24 cellular contexts compared by ENCODE assay signal in the genomic region with DNA sequence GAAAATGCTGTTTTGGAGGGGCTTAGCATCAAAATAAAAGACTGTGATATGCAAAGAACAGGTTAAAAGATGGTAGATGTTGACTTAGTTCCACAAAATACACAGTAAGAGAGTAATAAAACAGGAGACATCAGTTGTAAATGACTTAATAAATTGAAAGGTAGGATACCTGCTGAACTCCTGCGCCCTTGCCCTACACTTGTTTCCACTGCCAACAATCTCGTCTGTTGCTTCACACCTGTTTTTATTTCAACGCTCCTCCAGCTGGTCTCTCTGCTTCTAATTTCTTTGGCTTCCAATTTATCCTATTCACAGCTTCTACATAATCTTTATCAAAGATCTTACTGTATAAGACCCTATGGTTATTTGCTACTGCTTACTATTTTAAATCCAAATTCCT.
DNase-seq lines count a peak whose midpoint lies in the region; ATAC-seq, FAIRE-seq and TF ChIP-seq lines count a peak whose summit lies in the region.
"Had no signal": no experiment of that assay in that cellular context is flagged by ENCODE, and none has a peak within 500 bp of the region (broad histone marks: within the 10 kb centered on the region; RNA-seq: fewer than 3 reads in every experiment).

No MANE protein-coding gene starts in this region.

- no peak overlapping the region for H3K4me3 Mint-ChIP-seq in MCF 10A (ENCODE audit: unreplicated experiment)
- H3K4me3 Mint-ChIP-seq: B cell; CD14-positive monocyte; CD4-positive, alpha-beta T cell; CD8-positive, alpha-beta memory T cell had no signal

- peaks cover 8% of the 10 kb centered on the region for H3K36me3 Mint-ChIP-seq in MCF 10A (ENCODE audit: insufficient read depth, unreplicated experiment)

- FAIRE-seq in small intestine (lab: Jason Lieb, UNC), result no peak
- FAIRE-seq: A204.1, D721Med, G401.6, GM12892, H1 had no signal

- H3K4me3 ChIP-seq in breast epithelium (no peak overlapping the region), small intestine (ENCODE audit: low read depth in 1 of 2, low read length in 2 of 2) (no peak overlapping the region)
- H3K4me3 ChIP-seq: BLaER1, GM23248 had no signal

- CTCF ChIA-PET in MCF 10A (lab: Yijun Ruan, JAX), result interaction anchor here (0.6 to 2.1 kb wide), 2 partner anchors 11 to 15 kb away, joined by 3 to 12 read pairs; no protein-coding TSS in a partner anchor

- H3K4me1 Mint-ChIP-seq in MCF 10A (ENCODE audit: insufficient read depth, unreplicated experiment), result peaks cover 29% of the 10 kb centered on the region
- H3K4me1 Mint-ChIP-seq: B cell; CD8-positive, alpha-beta memory T cell had no signal

- H3K27me3 ChIP-seq in breast epithelium (no peaks in the 10 kb centered on the region), small intestine (ENCODE audit: control insufficient read depth in 2 of 2, insufficient read depth in 2 of 2, low read length in 2 of 2) (no peaks in the 10 kb centered on the region)
- H3K27me3 ChIP-seq: BLaER1 had no signal

- H3K27ac ChIP-seq in breast epithelium (no peak overlapping the region), small intestine (ENCODE audit: low read depth in 1 of 2, low read length in 1 of 2) (no peak overlapping the region)
- H3K27ac ChIP-seq: 22Rv1, BLaER1, GM23248 had no signal

- H3K9me3 ChIP-seq in breast epithelium (peaks cover 0 to 4% of the 10 kb centered on the region in 2 donors), small intestine (ENCODE audit: control insufficient read depth, low read depth) (no peaks in the 10 kb centered on the region)

- H3K36me3 ChIP-seq in breast epithelium (no peaks in the 10 kb centered on the region), small intestine (ENCODE audit: control insufficient read depth in 2 of 2, insufficient read depth in 2 of 2, low read length in 2 of 2) (no peaks in the 10 kb centered on the region)

- no peak for TF ChIP-seq POLR2A in breast epithelium (IDR thresholded peaks at IDR 0.05)
- no peak for TF ChIP-seq POLR2A in erythroblast (IDR thresholded peaks at IDR 0.05; ENCODE audit: low read length)

- no peaks in the 10 kb centered on the region for H3K27me3 Mint-ChIP-seq in MCF 10A (ENCODE audit: insufficient read depth, unreplicated experiment)
- H3K27me3 Mint-ChIP-seq: B cell; CD4-positive, alpha-beta T cell; CD8-positive, alpha-beta memory T cell had no signal

- POLR2A ChIA-PET in MCF 10A (lab: Yijun Ruan, JAX), result interaction anchor here (3.4 kb wide), 1 partner anchor 16 kb away, joined by 23 read pairs; no protein-coding TSS in a partner anchor

- peak; percentile 29 for DNase-seq in DMS79 treated with DMSO at 0.1 percent for 48 hours (lab: John Stamatoyannopoulos, UW)
- no peak for DNase-seq in DMS79 (lab: John Stamatoyannopoulos, UW)
- DNase-seq in MCF 10A (ENCODE audit: unreplicated experiment), result no peak
- DNase-seq in breast epithelium (ENCODE audit: low spot score in 2 of 2), result no peak
- no peak for DNase-seq in left lobe of liver (ENCODE audit: low spot score)
- DNase-seq in small intestine, result peak; percentile 10
- no peak for DNase-seq in erythroblast (lab: John Stamatoyannopoulos, UW)
- DNase-seq: CD4-positive, alpha-beta T cell; CD8-positive, alpha-beta memory T cell; DMS 273 treated with DMSO at 0.1 percent for 48 hours; DND-41; GM23248; H7; HCEC 1CT had no signal

- TF ChIP-seq CTCF in MCF 10A (IDR thresholded peaks at IDR 0.05; ENCODE audit: unreplicated experiment) (no peak), breast epithelium (IDR thresholded peaks at IDR 0.05) (no peak)

- no TSS peak for BruUV-seq in MCF 10A (replicated peaks; lab: Mats Ljungman, UMichigan)

- peak; percentile 71 for ATAC-seq in left lobe of liver
- no peak for ATAC-seq in GM19452 (IDR thresholded peaks at IDR 0.05; ENCODE audit: unreplicated experiment)

- peak overlapping the region; percentile 32 for H3K27ac Mint-ChIP-seq in MCF 10A (ENCODE audit: low read depth, unreplicated experiment)
- H3K27ac Mint-ChIP-seq: B cell; CD14-positive monocyte; CD4-positive, alpha-beta T cell; CD8-positive, alpha-beta memory T cell had no signal

- peaks cover 7% of the 10 kb centered on the region for H3K9me3 Mint-ChIP-seq in MCF 10A (ENCODE audit: unreplicated experiment)
- H3K9me3 Mint-ChIP-seq: CD4-positive, alpha-beta T cell had no signal

- H3K4me1 ChIP-seq in breast epithelium (no peaks in the 10 kb centered on the region), small intestine (ENCODE audit: control insufficient read depth in 2 of 2, insufficient read depth in 1 of 2, low read depth in 1 of 2, low read length in 1 of 2) (no peaks in the 10 kb centered on the region)
- H3K4me1 ChIP-seq: BLaER1 had no signal

- intact Hi-C loops in MCF 10A (cut with micrococcal nuclease), result no loop called here
- intact Hi-C loops in breast epithelium (cut with DNase I; ENCODE audit: low total_unique reads), result no loop called here

- 31 to 71% (median 48%) methylated on average over 3 of the region's 3 CpGs for WGBS in small intestine, 3 donors

Comparison
In these comparisons a context has a peak if more than half of its experiments do, and no peak if none do; other contexts are left out.
1. DNase-seq: peak in DMS79 treated with DMSO at 0.1 percent for 48 hours (single experiment) and small intestine (single experiment); none in DMS79 (single experiment), MCF 10A (single experiment), breast epithelium (0 of 2), left lobe of liver (single experiment) and erythroblast (0 of 2).